7 cellular contexts compared by ENCODE assay signal in genomic region chr7:38336136-38336491, GRCh38.
DNase-seq lines count a peak whose midpoint lies in the region; ATAC-seq, FAIRE-seq and TF ChIP-seq lines count a peak whose summit lies in the region.
"Not testable (repeated sequence)": the region's sequence is repeated elsewhere in the genome, so short reads cannot be mapped to it uniquely, and the experiment has no call there.

No MANE protein-coding gene starts in this region.

- H3K27me3 Mint-ChIP-seq in activated CD8-positive, alpha-beta T cell treated with anti-CD3 and anti-CD28 coated beads for 36 hours; naive B cell: not testable (repeated sequence)

- H3K36me3 ChIP-seq in OCI-LY3 (replicated peaks; ENCODE audit: low read depth, low read length); adipocyte (ENCODE audit: control insufficient read depth, insufficient read depth, low read length, severe bottlenecking); cardiac muscle cell; small intestine (ENCODE audit: control insufficient read depth in 2 of 2, insufficient read depth in 2 of 2, low read length in 2 of 2): not testable (repeated sequence)

- H3K4me3 Mint-ChIP-seq in activated CD8-positive, alpha-beta T cell treated with anti-CD3 and anti-CD28 coated beads for 36 hours = peak overlapping the region; percentile 71
- H3K4me3 Mint-ChIP-seq in naive B cell = peak overlapping the region in 5 of 8 donors; percentile 10 to 64 (median 40)

- peaks cover 44% of the 10 kb centered on the region for H3K4me1 Mint-ChIP-seq in activated CD8-positive, alpha-beta T cell treated with anti-CD3 and anti-CD28 coated beads for 36 hours (ENCODE audit: low read depth)
- peaks cover 16 to 19% (median 18%) of the 10 kb centered on the region in 3 donors for H3K4me1 Mint-ChIP-seq in naive B cell

- CTCF ChIA-PET in activated CD8-positive, alpha-beta T cell treated with anti-CD3 and anti-CD28 coated beads for 36 hours (lab: Charles Lee) = interaction anchor here (0.7 to 5.1 kb wide), 36 partner anchors 9 to 233 kb away, joined by 3 to 163 read pairs (median 7); no protein-coding TSS in a partner anchor

- peak overlapping the region; percentile 53 for H3K4me2 ChIP-seq in OCI-LY3 (ENCODE audit: low read length)

- peak overlapping the region; percentile 93 for H2AFZ ChIP-seq in OCI-LY3 (ENCODE audit: low read depth, low read length)

- intact Hi-C loops in activated CD8-positive, alpha-beta T cell treated with anti-CD3 and anti-CD28 coated beads for 36 hours (cut with micrococcal nuclease) = loop anchor here (5.0 kb wide), 1 partner anchor 119 kb away; no protein-coding TSS in a partner anchor

- not testable (repeated sequence) for DNase-seq in GM12865 (ENCODE audit: low read depth); activated CD8-positive, alpha-beta T cell treated with anti-CD3 and anti-CD28 coated beads for 36 hours; adipocyte (ENCODE audit: low read depth); cardiac muscle cell (ENCODE audit: low read depth in 1 of 2, low spot score in 1 of 2); naive B cell
- DNase-seq in small intestine = peak; percentile 41

- H4K20me1 ChIP-seq in OCI-LY3 (ENCODE audit: insufficient read depth, low read length) = not testable (repeated sequence)

- H3K4me3 ChIP-seq in GM12865 (ENCODE audit: low read depth, low read length) (peak overlapping the region; percentile 18; the same call in 1 of the 2 replicates), OCI-LY3 (ENCODE audit: low read length) (peak overlapping the region; percentile 12; the same call in 1 of the 2 replicates), small intestine (ENCODE audit: low read depth in 1 of 2, low read length in 2 of 2) (peak overlapping the region in 1 of 2 donors; percentile 35)
- not testable (repeated sequence) for H3K4me3 ChIP-seq in adipocyte (ENCODE audit: low read length); cardiac muscle cell

- peaks cover 13% of the 10 kb centered on the region for H3K4me1 ChIP-seq in OCI-LY3 (ENCODE audit: low read length)
- not testable (repeated sequence) for H3K4me1 ChIP-seq in adipocyte (ENCODE audit: control insufficient read depth, insufficient read depth, low read length); cardiac muscle cell (ENCODE audit: low read depth); small intestine (ENCODE audit: control insufficient read depth in 2 of 2, insufficient read depth in 1 of 2, low read depth in 1 of 2, low read length in 1 of 2)

- TF ChIP-seq CTCF in GM12865 (IDR thresholded peaks at IDR 0.05; ENCODE audit: insufficient read depth, low read depth, low read length, missing control alignments); OCI-LY3 (IDR thresholded peaks at IDR 0.05; ENCODE audit: low read depth, low read length); activated CD8-positive, alpha-beta T cell treated with anti-CD3 and anti-CD28 coated beads for 36 hours (IDR thresholded peaks at IDR 0.05); cardiac muscle cell (IDR thresholded peaks at IDR 0.05; ENCODE audit: low read depth, low read length): not testable (repeated sequence)

- H3K27ac ChIP-seq in OCI-LY3 (ENCODE audit: low read length) = not testable (repeated sequence)
- H3K27ac ChIP-seq in cardiac muscle cell (peak overlapping the region; percentile 49), small intestine (ENCODE audit: low read depth in 1 of 2, low read length in 1 of 2) (peak overlapping the region; percentile 42 to 60)

- peak overlapping the region; percentile 88 for H3K27ac Mint-ChIP-seq in activated CD8-positive, alpha-beta T cell treated with anti-CD3 and anti-CD28 coated beads for 36 hours
- peak overlapping the region in 3 of 6 donors; percentile 64 to 76 (median 75) for H3K27ac Mint-ChIP-seq in naive B cell

- not testable (repeated sequence) for FAIRE-seq in small intestine (lab: Jason Lieb, UNC)

- H3K79me2 ChIP-seq in OCI-LY3 (ENCODE audit: low read length) = not testable (repeated sequence)

- H3K27me3 ChIP-seq in OCI-LY3 (ENCODE audit: low read depth, low read length); adipocyte (replicated peaks; ENCODE audit: control insufficient read depth, insufficient read depth, low read length); cardiac muscle cell; small intestine (ENCODE audit: control insufficient read depth in 2 of 2, insufficient read depth in 2 of 2, low read length in 2 of 2): not testable (repeated sequence)

- peak overlapping the region; percentile 31; the same call in 1 of the 2 replicates for H3K9ac ChIP-seq in OCI-LY3 (ENCODE audit: low read length)
- H3K9ac ChIP-seq in adipocyte (ENCODE audit: low read length) = peak overlapping the region; percentile 3

- WGBS in small intestine, 3 donors = 27 to 61% (median 30%) methylated on average over 10 of the region's 10 CpGs

- H3K9me3 ChIP-seq in OCI-LY3 (ENCODE audit: insufficient read depth, low read length); adipocyte (ENCODE audit: control insufficient read depth, low read length); cardiac muscle cell (ENCODE audit: low read depth); small intestine (ENCODE audit: control insufficient read depth, low read depth): not testable (repeated sequence)

- not testable (repeated sequence) for H3K36me3 Mint-ChIP-seq in activated CD8-positive, alpha-beta T cell treated with anti-CD3 and anti-CD28 coated beads for 36 hours (ENCODE audit: low read depth); naive B cell

- not testable (repeated sequence) for H3K9me3 Mint-ChIP-seq in activated CD8-positive, alpha-beta T cell treated with anti-CD3 and anti-CD28 coated beads for 36 hours; naive B cell

- ATAC-seq in activated CD8-positive, alpha-beta T cell treated with anti-CD3 and anti-CD28 coated beads for 36 hours; naive B cell (ENCODE audit: low read depth in 2 of 2): not testable (repeated sequence)

- POLR2A ChIA-PET in activated CD8-positive, alpha-beta T cell treated with anti-CD3 and anti-CD28 coated beads for 36 hours (lab: Charles Lee) = interaction anchor here (1.0 to 1.2 kb wide), 2 partner anchors 8 to 13 kb away, joined by 3 to 5 read pairs; no protein-coding TSS in a partner anchor
